In the genomic region with DNA sequence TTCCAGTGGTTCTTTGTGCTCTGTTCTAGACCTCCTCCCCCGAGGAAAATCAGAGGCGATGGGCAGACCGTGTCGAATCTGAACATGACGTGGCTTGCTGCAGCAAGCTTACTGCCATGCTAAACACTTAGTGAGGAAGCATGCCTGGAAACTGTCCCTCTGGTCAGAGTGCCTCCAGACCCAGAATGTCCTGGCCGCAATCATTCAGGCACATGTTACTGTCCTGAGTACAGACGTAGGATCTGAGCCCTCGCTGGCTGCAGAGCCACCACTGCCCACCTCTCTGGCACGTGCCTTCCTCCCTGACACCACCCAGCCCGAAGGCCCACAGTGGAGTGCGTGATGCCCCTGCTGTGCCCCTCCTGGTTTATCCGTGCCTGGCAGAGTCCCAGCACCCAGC, we compare ENCODE assay signal across 1 cellular context.
TF ChIP-seq lines count a peak whose summit lies in the region.

No MANE protein-coding gene starts in this region.

TF ChIP-seq in IMR-90, 13 proteins besides CTCF, POLR2A, EP300 and RAD21 (continued from another document):
- TF ChIP-seq CHD1 (IDR thresholded peaks at IDR 0.05; ENCODE audit: low read depth, low read length) (no peak), FOS (IDR thresholded peaks at IDR 0.05; ENCODE audit: low read depth, low read length) (no peak), MXI1 (IDR thresholded peaks at IDR 0.05; ENCODE audit: borderline replicate concordance, low read depth, low read length) (no peak), SMC3 (IDR thresholded peaks at IDR 0.05; ENCODE audit: low read depth, low read length) (no peak), BHLHE40 (IDR thresholded peaks at IDR 0.05; ENCODE audit: low read depth, low read length) (no peak)
TF ChIP-seq in IMR-90: peak in this region for 0.
